Comparison of ENCODE assay signal across 16 cellular contexts in genomic region chr13:39913928-39914327, GRCh38.
DNase-seq lines count a peak whose midpoint lies in the region; ATAC-seq, FAIRE-seq and TF ChIP-seq lines count a peak whose summit lies in the region.
"Had no signal": no experiment of that assay in that cellular context is flagged by ENCODE, and none has a peak within 500 bp of the region (broad histone marks: within the 10 kb centered on the region; RNA-seq: fewer than 3 reads in every experiment).

No MANE protein-coding gene starts in this region.

- no peak overlapping the region for H3K4me3 ChIP-seq in esophagus muscularis mucosa
- no peak overlapping the region for H3K4me3 ChIP-seq in keratinocyte (ENCODE audit: control insufficient read depth in 2 of 3, extremely low read depth in 1 of 3, insufficient read depth in 2 of 3, low read depth in 1 of 3, low read length in 3 of 3)
- H3K4me3 ChIP-seq in tibial nerve: no peak overlapping the region
- H3K4me3 ChIP-seq: BLaER1 treated with 17β-estradiol and CSF1 and Interleukin-3, amounts not matched to agents 10 nM and 100 nM had no signal

- peak overlapping the region; percentile 18 to 55 (median 34) for H3K27ac ChIP-seq in esophagus muscularis mucosa (replicated peaks in 1 of 4)
- peak overlapping the region; percentile 25 for H3K27ac ChIP-seq in keratinocyte (ENCODE audit: control insufficient read depth, insufficient read depth, low read length)
- H3K27ac ChIP-seq in tibial nerve: peak overlapping the region; percentile 60 to 87 (median 84)
- H3K27ac ChIP-seq: BLaER1 treated with 17β-estradiol and CSF1 and Interleukin-3, amounts not matched to agents 10 nM and 100 nM; parathyroid adenoma had no signal

- H3K4me1 ChIP-seq in esophagus muscularis mucosa (peaks cover 5 to 30% (median 22%) of the 10 kb centered on the region in 4 donors), keratinocyte (ENCODE audit: control insufficient read depth, extremely low read depth, insufficient read depth, low read length) (peaks cover 14% of the 10 kb centered on the region), tibial nerve (peaks cover 0 to 35% (median 3%) of the 10 kb centered on the region in 4 donors)
- H3K4me1 ChIP-seq: BLaER1 treated with 17β-estradiol and CSF1 and Interleukin-3, amounts not matched to agents 10 nM and 100 nM; parathyroid adenoma had no signal

- WGBS in esophagus muscularis mucosa: 67% methylated on average over 2 of the region's 2 CpGs
- WGBS in tibial nerve, 2 donors: 32 to 35% methylated on average over 2 of the region's 2 CpGs

- TF ChIP-seq EP300 in esophagus muscularis mucosa (IDR thresholded peaks at IDR 0.05): no peak
- peak; percentile 84 to 90 for TF ChIP-seq EP300 in tibial nerve (IDR thresholded peaks at IDR 0.05)

- peak; percentile 94 for FAIRE-seq in keratinocyte (lab: Jason Lieb, UNC)
- FAIRE-seq: astrocyte had no signal

- no peaks in the 10 kb centered on the region for H3K9me3 ChIP-seq in esophagus muscularis mucosa
- H3K9me3 ChIP-seq in keratinocyte (ENCODE audit: control insufficient read depth, low read depth, low read length): no peaks in the 10 kb centered on the region
- H3K9me3 ChIP-seq in tibial nerve: no peaks in the 10 kb centered on the region
- H3K9me3 ChIP-seq: BLaER1 treated with 17β-estradiol and CSF1 and Interleukin-3, amounts not matched to agents 10 nM and 100 nM had no signal

- H3K4me2 ChIP-seq in keratinocyte (ENCODE audit: control insufficient read depth, extremely low read depth, insufficient read depth, low read depth, low read length): peak overlapping the region; percentile 38
- H3K4me2 ChIP-seq: BLaER1 treated with 17β-estradiol and CSF1 and Interleukin-3, amounts not matched to agents 10 nM and 100 nM had no signal

- no peaks in the 10 kb centered on the region for H3K9me1 ChIP-seq in keratinocyte (ENCODE audit: control insufficient read depth, extremely low read depth, insufficient read depth, low read length)

- no peak overlapping the region for H3K9ac ChIP-seq in keratinocyte (ENCODE audit: control insufficient read depth, extremely low read depth, insufficient read depth, low read length)
- H3K9ac ChIP-seq: BLaER1 treated with 17β-estradiol and CSF1 and Interleukin-3, amounts not matched to agents 10 nM and 100 nM; parathyroid adenoma had no signal

- H2AFZ ChIP-seq in keratinocyte (ENCODE audit: control insufficient read depth, low read length): peak overlapping the region; percentile 57
- H2AFZ ChIP-seq: parathyroid adenoma had no signal

- no peak for TF ChIP-seq POLR2A in esophagus muscularis mucosa (IDR thresholded peaks at IDR 0.05; ENCODE audit: low read depth)
- TF ChIP-seq POLR2A in tibial nerve (IDR thresholded peaks at IDR 0.05): no peak

- no peaks in the 10 kb centered on the region for H3K79me2 ChIP-seq in keratinocyte (ENCODE audit: control insufficient read depth, insufficient read depth, low read length)
- H3K79me2 ChIP-seq: parathyroid adenoma had no signal

- intact Hi-C loops in esophagus muscularis mucosa (cut with DNase I): no loop called here

- ATAC-seq in GM21576 (IDR thresholded peaks at IDR 0.05; ENCODE audit: unreplicated experiment): no peak
- ATAC-seq: effector memory CD8-positive, alpha-beta T cell; T-helper 17 cell had no signal

- no peaks in the 10 kb centered on the region for H4K20me1 ChIP-seq in keratinocyte (ENCODE audit: control insufficient read depth, extremely low read depth, insufficient read depth, low read length)
- H4K20me1 ChIP-seq: BLaER1 treated with 17β-estradiol and CSF1 and Interleukin-3, amounts not matched to agents 10 nM and 100 nM had no signal

- no peaks in the 10 kb centered on the region for H3K36me3 ChIP-seq in esophagus muscularis mucosa
- no peaks in the 10 kb centered on the region for H3K36me3 ChIP-seq in keratinocyte (ENCODE audit: control insufficient read depth in 2 of 2, extremely low read depth in 1 of 2, insufficient read depth in 2 of 2, low read length in 2 of 2)
- no peaks in the 10 kb centered on the region for H3K36me3 ChIP-seq in tibial nerve
- H3K36me3 ChIP-seq: BLaER1 treated with 17β-estradiol and CSF1 and Interleukin-3, amounts not matched to agents 10 nM and 100 nM had no signal

- TF ChIP-seq CTCF in esophagus muscularis mucosa (IDR thresholded peaks at IDR 0.05) (no peak), keratinocyte (optimal IDR thresholded peaks at IDR 0.05 in 1 of 3, IDR thresholded peaks at IDR 0.05 in 1 of 3, conservative IDR thresholded peaks at IDR 0.05 in 1 of 3; ENCODE audit: extremely low read depth in 1 of 3, insufficient read depth in 2 of 3, low read length in 3 of 3) (no peak), tibial nerve (IDR thresholded peaks at IDR 0.05) (no peak)

- H3K27me3 ChIP-seq in esophagus muscularis mucosa (no peaks in the 10 kb centered on the region), keratinocyte (ENCODE audit: control insufficient read depth, extremely low read depth, insufficient read depth, low read length) (no peaks in the 10 kb centered on the region), tibial nerve (no peaks in the 10 kb centered on the region)
- H3K27me3 ChIP-seq: BLaER1 treated with 17β-estradiol and CSF1 and Interleukin-3, amounts not matched to agents 10 nM and 100 nM had no signal

- DNase-seq in RPMI7951 (ENCODE audit: low read depth) (peak; percentile 14), esophagus muscularis mucosa (ENCODE audit: extremely low spot score) (no peak), keratinocyte (ENCODE audit: low read depth, low spot score) (peak; percentile 4), tibial nerve (ENCODE audit: low spot score in 2 of 2) (peak; percentile 18 to 68)
- DNase-seq in stimulated activated CD4-positive, alpha-beta T cell treated with anti-CD3 and anti-CD28 coated beads, Interleukin-15, amount 100 ng/mL, for 24 hours: no peak
- DNase-seq in activated effector memory CD4-positive, alpha-beta T cell treated with Interleukin-2 at 50 U/mL for 16 hours: no peak
- DNase-seq: activated CD4-positive, alpha-beta T cell treated with anti-CD3 and anti-CD28 coated beads for 4 hours; effector memory CD8-positive, alpha-beta T cell; MM.1S; stimulated activated CD4-positive, alpha-beta T cell treated with anti-CD3 and anti-CD28 coated beads, Interleukin-4, amount 100 ng/mL, for 24 hours; stimulated activated naive CD4-positive, alpha-beta T cell treated with Interleukin-2 at 50 U/mL for 16 hours; T-helper 17 cell had no signal

- dilution Hi-C loops in keratinocyte (cut with MboI; ENCODE audit: extremely low pct_ligation_motif_present, low sequenced_read_pairs): no loop called here

Comparison
In these comparisons a context has a peak if more than half of its experiments do, and no peak if none do; other contexts are left out.
1. DNase-seq: peak in RPMI7951 (single experiment), keratinocyte (single experiment) and tibial nerve (2 of 2); none in esophagus muscularis mucosa (single experiment), stimulated activated CD4-positive, alpha-beta T cell treated with anti-CD3 and anti-CD28 coated beads, Interleukin-15, amount 100 ng/mL, for 24 hours (single experiment) and activated effector memory CD4-positive, alpha-beta T cell treated with Interleukin-2 at 50 U/mL for 16 hours (single experiment).
2. H3K27ac ChIP-seq: peak in every context shown above with its lines; median percentile 84 in tibial nerve; 34 in esophagus muscularis mucosa; 25 in keratinocyte.